ENCODE assay signal across 8 cellular contexts in the genomic region with DNA sequence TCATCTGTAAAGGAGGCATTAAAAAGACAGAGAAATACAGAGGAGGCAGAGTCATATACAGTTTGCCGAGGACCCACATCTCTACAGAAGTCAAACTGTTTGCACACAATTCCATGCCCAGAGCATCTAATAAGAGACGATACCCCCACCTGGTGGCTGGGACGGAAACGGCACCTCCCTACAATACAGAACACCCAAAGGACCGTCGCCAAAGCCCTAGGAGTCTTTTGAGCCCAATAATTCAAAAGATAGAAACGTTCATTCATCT. TPM values are rescaled to one million over a fixed set of nuclear protein-coding genes. Genes with fewer than 3 reads are reported as not detected.
DNase-seq lines count a peak whose midpoint lies in the region; ATAC-seq and TF ChIP-seq lines count a peak whose summit lies in the region.

No MANE protein-coding gene starts in this region.

- no peak overlapping the region for H3K9ac ChIP-seq in KMS-11
- 0 out of 2 replicates have a peak overlapping the region, but pooled peaks have one; percentile 2 for H3K9ac ChIP-seq in PC-3 (ENCODE audit: low read length)

- H3K27ac Mint-ChIP-seq in naive thymus-derived CD4-positive, alpha-beta T cell = peak overlapping the region; percentile 90 to 100 (median 97)

- DNase-seq in DMS153 (lab: John Stamatoyannopoulos, UW) (peak; percentile 89), PC-3 (peak; percentile 86), esophagus squamous epithelium (lab: John Stamatoyannopoulos, UW) (peak; percentile 70)
- DNase-seq in activated T-cell treated with anti-CD3 and anti-CD28 coated beads, Interleukin-2, amount 50 U/mL, for 4 hours = peak; percentile 91
- peak; percentile 75 to 96 (median 94) for DNase-seq in naive thymus-derived CD4-positive, alpha-beta T cell
- peak; percentile 89 to 99 (median 92) for DNase-seq in stimulated activated naive CD4-positive, alpha-beta T cell (lab: John Stamatoyannopoulos, UW)

- no peaks in the 10 kb centered on the region for H3K9me3 ChIP-seq in PC-3 (ENCODE audit: low read length)
- no peaks in the 10 kb centered on the region for H3K9me3 ChIP-seq in esophagus squamous epithelium
- no peaks in the 10 kb centered on the region for H3K9me3 ChIP-seq in naive thymus-derived CD4-positive, alpha-beta T cell (ENCODE audit: control insufficient read depth in 2 of 3, low read length in 3 of 3)

- no peaks in the 10 kb centered on the region for H3K9me2 ChIP-seq in PC-3 (replicated peaks; ENCODE audit: low read length)

- CTCF ChIA-PET in PC-3 (lab: Charles Lee) = interaction anchor here (1.0 kb wide), 1 partner anchor 9 kb away, joined by 3 read pairs; no protein-coding TSS in a partner anchor
- CTCF ChIA-PET in naive thymus-derived CD4-positive, alpha-beta T cell (lab: Charles Lee) = interaction anchor here (0.7 to 2.3 kb wide), 11 partner anchors 12 to 938 kb away, joined by 3 to 121 read pairs (median 4); partner anchors contain the start of genes MED29, PAF1, RPS16 and SAMD4B

- peak overlapping the region; percentile 86 for H3K4me3 Mint-ChIP-seq in activated T-cell treated with anti-CD3 and anti-CD28 coated beads, Interleukin-2, amount 50 U/mL, for 4 hours
- H3K4me3 Mint-ChIP-seq in naive thymus-derived CD4-positive, alpha-beta T cell = peak overlapping the region; percentile 84 to 99 (median 92)

- peak; percentile 95 for TF ChIP-seq CTCF in KMS-11 (conservative IDR thresholded peaks at IDR 0.05; ENCODE audit: low read depth, low read length)
- peak; percentile 91 for TF ChIP-seq CTCF in PC-3 (conservative IDR thresholded peaks at IDR 0.05; ENCODE audit: low read depth, low read length)
- peak; percentile 87 to 100 (median 98) for TF ChIP-seq CTCF in esophagus squamous epithelium (IDR thresholded peaks at IDR 0.05)

- TF ChIP-seq POLR2A in esophagus squamous epithelium (IDR thresholded peaks at IDR 0.05) = no peak

- no peaks in the 10 kb centered on the region for H4K20me1 ChIP-seq in KMS-11 (ENCODE audit: insufficient read depth)
- H4K20me1 ChIP-seq in PC-3 (ENCODE audit: low read length) = peaks cover 19% of the 10 kb centered on the region

- H3K9me3 Mint-ChIP-seq in activated T-cell treated with anti-CD3 and anti-CD28 coated beads, Interleukin-2, amount 50 U/mL, for 4 hours = no peaks in the 10 kb centered on the region
- H3K9me3 Mint-ChIP-seq in naive thymus-derived CD4-positive, alpha-beta T cell = peaks cover 0 to 19% (median 0%) of the 10 kb centered on the region in 11 donors

- peaks cover 24% of the 10 kb centered on the region for H3K79me2 ChIP-seq in KMS-11 (ENCODE audit: insufficient read depth, low read depth)
- peaks cover 21% of the 10 kb centered on the region for H3K79me2 ChIP-seq in PC-3 (ENCODE audit: low read length)

- no peak overlapping the region; the same call in 1 of the 2 replicates for H2AFZ ChIP-seq in KMS-11 (ENCODE audit: low read depth)
- no peak overlapping the region for H2AFZ ChIP-seq in PC-3 (ENCODE audit: low read length)

- H3K4me3 ChIP-seq in KMS-11 (IDR thresholded peaks at IDR 0.05; ENCODE audit: insufficient read depth, low read depth, low read length) (no peak overlapping the region), PC-3 (ENCODE audit: low read length) (peak overlapping the region; percentile 52), esophagus squamous epithelium (peak overlapping the region in 3 of 4 donors; percentile 76 to 90 (median 82))
- peak overlapping the region; percentile 82 for H3K4me3 ChIP-seq in naive thymus-derived CD4-positive, alpha-beta T cell (ENCODE audit: low read length)

- no peak overlapping the region for H3K27ac ChIP-seq in KMS-11
- H3K27ac ChIP-seq in PC-3 (ENCODE audit: low read length) = peak overlapping the region; percentile 83
- H3K27ac ChIP-seq in esophagus squamous epithelium = peak overlapping the region; percentile 99
- H3K27ac ChIP-seq in naive thymus-derived CD4-positive, alpha-beta T cell (ENCODE audit: low read depth, low read length) = peak overlapping the region; percentile 100

- peaks cover 13% of the 10 kb centered on the region for H3K36me3 Mint-ChIP-seq in activated T-cell treated with anti-CD3 and anti-CD28 coated beads, Interleukin-2, amount 50 U/mL, for 4 hours (ENCODE audit: insufficient read depth)
- H3K36me3 Mint-ChIP-seq in naive thymus-derived CD4-positive, alpha-beta T cell = peaks cover 13 to 33% (median 17%) of the 10 kb centered on the region in 5 donors

- no peaks in the 10 kb centered on the region for H3F3A ChIP-seq in PC-3 (ENCODE audit: low read length, unreplicated experiment)

- H3K4me1 ChIP-seq in KMS-11 (ENCODE audit: low read depth, poor library complexity, severe bottlenecking) (peaks cover 25% of the 10 kb centered on the region), PC-3 (ENCODE audit: insufficient read depth, low read length) (peaks cover 30% of the 10 kb centered on the region), esophagus squamous epithelium (peaks cover 19 to 67% (median 32%) of the 10 kb centered on the region in 3 donors)
- H3K4me1 ChIP-seq in naive thymus-derived CD4-positive, alpha-beta T cell (ENCODE audit: control insufficient read depth in 2 of 2, insufficient read depth in 2 of 2, low read length in 2 of 2) = peaks cover 24 to 28% of the 10 kb centered on the region in 2 donors

- ATAC-seq in GM21786 (IDR thresholded peaks at IDR 0.05; ENCODE audit: unreplicated experiment) = peak; percentile 25
- ATAC-seq in PC-3 = peak; percentile 39
- peak; percentile 52 to 54 for ATAC-seq in activated T-cell treated with anti-CD3 and anti-CD28 coated beads, Interleukin-2, amount 50 U/mL, for 4 hours
- peak; percentile 60 for ATAC-seq in naive thymus-derived CD4-positive, alpha-beta T cell

- intact Hi-C loops in PC-3 (cut with micrococcal nuclease) = loop anchor here (1.0 to 2.0 kb wide), 2 partner anchors 14 to 19 kb away; no protein-coding TSS in a partner anchor
- intact Hi-C loops in esophagus squamous epithelium (cut with DNase I) = no loop called here
- intact Hi-C loops in naive thymus-derived CD4-positive, alpha-beta T cell (cut with micrococcal nuclease) = loop anchor here (1.0 to 5.0 kb wide), 13 partner anchors 9 to 1009 kb away; partner anchors contain the start of genes EID2B (in 2 of the 2), MED29 (in 2 of the 2), PAF1 (in 2 of the 2) and SAMD4B (in 2 of the 2)

- peak overlapping the region; percentile 71 for H3K4me2 ChIP-seq in KMS-11
- peak overlapping the region; percentile 90 for H3K4me2 ChIP-seq in PC-3 (ENCODE audit: low read length)

- H3K4me1 Mint-ChIP-seq in activated T-cell treated with anti-CD3 and anti-CD28 coated beads, Interleukin-2, amount 50 U/mL, for 4 hours (ENCODE audit: low read depth) = peaks cover 41% of the 10 kb centered on the region
- peaks cover 24 to 49% (median 35%) of the 10 kb centered on the region in 7 donors for H3K4me1 Mint-ChIP-seq in naive thymus-derived CD4-positive, alpha-beta T cell

- H3K27me3 ChIP-seq in KMS-11 (ENCODE audit: insufficient read depth, low read depth) (no peaks in the 10 kb centered on the region), PC-3 (ENCODE audit: low read length) (no peaks in the 10 kb centered on the region), esophagus squamous epithelium (no peaks in the 10 kb centered on the region)
- no peaks in the 10 kb centered on the region for H3K27me3 ChIP-seq in naive thymus-derived CD4-positive, alpha-beta T cell (ENCODE audit: control insufficient read depth in 2 of 2, insufficient read depth in 2 of 2, low read length in 2 of 2)

- H3K36me3 ChIP-seq in KMS-11 (ENCODE audit: insufficient read depth) (no peaks in the 10 kb centered on the region), PC-3 (ENCODE audit: low read depth, low read length) (peaks cover 9% of the 10 kb centered on the region), esophagus squamous epithelium (peaks cover 11 to 21% (median 19%) of the 10 kb centered on the region in 3 donors)
- peaks cover 12 to 37% (median 14%) of the 10 kb centered on the region in 3 experiments for H3K36me3 ChIP-seq in naive thymus-derived CD4-positive, alpha-beta T cell (ENCODE audit: control insufficient read depth in 2 of 3, insufficient read depth in 3 of 3, low read length in 3 of 3)

- 0 to 1% methylated on average over 7 of the region's 7 CpGs for WGBS in esophagus squamous epithelium, 2 donors

- H3K27me3 Mint-ChIP-seq in activated T-cell treated with anti-CD3 and anti-CD28 coated beads, Interleukin-2, amount 50 U/mL, for 4 hours (ENCODE audit: low read depth) = no peaks in the 10 kb centered on the region
- H3K27me3 Mint-ChIP-seq in naive thymus-derived CD4-positive, alpha-beta T cell = peaks cover 0 to 3% (median 0%) of the 10 kb centered on the region in 5 donors

- BruUV-seq in PC-3 (replicated peaks; lab: Mats Ljungman, UMichigan) = no TSS peak

- POLR2A ChIA-PET in PC-3 (lab: Charles Lee; ENCODE audit: unreplicated experiment) = no interaction called here
- POLR2A ChIA-PET in naive thymus-derived CD4-positive, alpha-beta T cell (lab: Charles Lee) = interaction anchor here (0.7 to 2.3 kb wide), 15 partner anchors 12 to 290 kb away, joined by 3 to 250 read pairs (median 6); partner anchors contain the start of genes EID2B, GMFG, MED29 and PAF1

RNA-seq across cellular contexts. Expression of gene PLEKHG2, which starts 0.7 kb away (rescaled TPM):
- 8.3 and 10.6 TPM in 2 replicates for total RNA-seq in PC-3 (2014; rRNA removed)
- 10 to 100 TPM; 22.0 to 23.7 (median 22.0) TPM for total RNA-seq in activated T-cell treated with anti-CD3 and anti-CD28 coated beads, Interleukin-2, amount 50 U/mL, for 4 hours
- 1 to 10 TPM; 4.8 to 9.3 (median 7.6) TPM for total RNA-seq in esophagus squamous epithelium
- 100 to 1,000 TPM in 1 of 5 experiments, 10 to 100 TPM in 4; 16.4 to 205 (median 58.2) TPM for total RNA-seq in naive thymus-derived CD4-positive, alpha-beta T cell
- 10 to 100 TPM in 1 of 2 donors, 1 to 10 TPM in 1; 2.6 to 18.5 TPM for polyA plus RNA-seq in naive thymus-derived CD4-positive, alpha-beta T cell

RNA-seq across cellular contexts. Expression of gene ZFP36, which starts 5.1 kb away (rescaled TPM):
- total RNA-seq in PC-3 (2014; rRNA removed) = 32.7 and 68.4 TPM in 2 replicates
- 10 to 100 TPM; 39.5 to 50.8 (median 43.7) TPM for total RNA-seq in activated T-cell treated with anti-CD3 and anti-CD28 coated beads, Interleukin-2, amount 50 U/mL, for 4 hours
- total RNA-seq in esophagus squamous epithelium = 100 to 1,000 TPM in 3 of 4 donors, 10 to 100 TPM in 1; 72.1 to 230 (median 121) TPM
- total RNA-seq in naive thymus-derived CD4-positive, alpha-beta T cell = 1,000 to 10,000 TPM in 1 of 5 experiments, 100 to 1,000 TPM in 3, 10 to 100 TPM in 1; 72.1 to 1,250 (median 187) TPM
- 10 to 100 TPM; 75.5 to 97.1 TPM for polyA plus RNA-seq in naive thymus-derived CD4-positive, alpha-beta T cell

RNA-seq across cellular contexts. Expression of gene MED29, which starts 20.6 kb away (rescaled TPM):
- total RNA-seq in PC-3 (2014; rRNA removed) (17.0 and 30.1 TPM in 2 replicates), esophagus squamous epithelium (10 to 100 TPM; 11.8 to 20.1 (median 16.5) TPM)
- 10 to 100 TPM; 39.5 to 43.1 (median 39.7) TPM for total RNA-seq in activated T-cell treated with anti-CD3 and anti-CD28 coated beads, Interleukin-2, amount 50 U/mL, for 4 hours
- total RNA-seq in naive thymus-derived CD4-positive, alpha-beta T cell = 10 to 100 TPM; 44.2 to 57.2 (median 49.4) TPM
- 10 to 100 TPM; 57.4 to 61.0 TPM for polyA plus RNA-seq in naive thymus-derived CD4-positive, alpha-beta T cell

RNA-seq across cellular contexts. Expression of gene PAF1, which starts 20.9 kb away (rescaled TPM):
- total RNA-seq in PC-3 (2014; rRNA removed) (50.7 and 56.6 TPM in 2 replicates), esophagus squamous epithelium (10 to 100 TPM; 35.4 to 53.6 (median 38.1) TPM)
- 10 to 100 TPM; 48.0 to 50.8 (median 50.2) TPM for total RNA-seq in activated T-cell treated with anti-CD3 and anti-CD28 coated beads, Interleukin-2, amount 50 U/mL, for 4 hours
- 100 to 1,000 TPM in 1 of 5 experiments, 10 to 100 TPM in 4; 42.8 to 104 (median 55.5) TPM for total RNA-seq in naive thymus-derived CD4-positive, alpha-beta T cell
- 10 to 100 TPM; 35.8 to 59.7 TPM for polyA plus RNA-seq in naive thymus-derived CD4-positive, alpha-beta T cell

RNA-seq across cellular contexts. Expression of gene RPS16, which starts 24.0 kb away (rescaled TPM):
- total RNA-seq in PC-3 (2014; rRNA removed) (294 and 418 TPM in 2 replicates), esophagus squamous epithelium (1,000 to 10,000 TPM in 3 of 4 donors, 100 to 1,000 TPM in 1; 509 to 2,477 (median 1,257) TPM)
- 1,000 to 10,000 TPM; 3,250 to 3,505 (median 3,474) TPM for total RNA-seq in activated T-cell treated with anti-CD3 and anti-CD28 coated beads, Interleukin-2, amount 50 U/mL, for 4 hours
- total RNA-seq in naive thymus-derived CD4-positive, alpha-beta T cell = 1,000 to 10,000 TPM; 2,281 to 4,335 (median 4,063) TPM
- polyA plus RNA-seq in naive thymus-derived CD4-positive, alpha-beta T cell = 1,000 to 10,000 TPM; 2,448 to 2,618 TPM
